12 cellular contexts compared by ENCODE assay signal in the genomic region with DNA sequence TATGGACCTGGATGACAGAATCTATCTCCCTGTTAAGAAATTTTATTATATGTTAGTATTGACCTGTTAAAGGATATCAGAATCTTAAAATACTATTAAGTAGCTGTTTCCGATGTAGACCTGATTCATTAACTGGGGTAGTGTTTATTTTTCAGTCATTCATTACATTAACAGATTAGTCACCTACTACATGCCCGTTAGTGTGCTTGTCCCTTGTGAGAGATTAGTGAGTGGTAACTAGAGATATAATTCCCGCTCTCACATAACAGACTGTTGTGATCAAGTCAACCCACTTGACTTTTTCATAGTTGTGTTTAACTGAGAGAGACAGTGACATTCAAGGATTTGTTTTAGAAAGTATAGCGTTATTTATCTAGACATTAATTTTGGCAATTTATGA.
"Had no signal": no experiment of that assay in that cellular context is flagged by ENCODE, and none has a peak within 500 bp of the region (broad histone marks: within the 10 kb centered on the region; RNA-seq: fewer than 3 reads in every experiment).

No MANE protein-coding gene starts in this region.

- H3K27ac ChIP-seq: ascending aorta, gastrocnemius medialis, heart right ventricle, stomach, thoracic aorta had no signal

- H3K36me3 ChIP-seq: ascending aorta, gastrocnemius medialis, heart right ventricle, stomach, thoracic aorta had no signal

- DNase-seq: activated CD4-positive, alpha-beta T cell treated with anti-CD3 and anti-CD28 coated beads for 4 hours; activated naive CD4-positive, alpha-beta T cell treated with Interleukin-2 at 50 U/mL for 16 hours; activated naive CD8-positive, alpha-beta T cell treated with anti-CD3 and anti-CD28 coated beads, Interleukin-2, amount 50 U/mL, for 24 hours; gastrocnemius medialis; heart right ventricle; left ventricle myocardium superior; stimulated activated CD4-positive, alpha-beta T cell treated with anti-CD3 and anti-CD28 coated beads, Interleukin-4, amount 100 ng/mL, for 24 hours; stomach had no signal

- H3K9me3 Mint-ChIP-seq: activated naive CD8-positive, alpha-beta T cell treated with anti-CD3 and anti-CD28 coated beads, Interleukin-2, amount 50 U/mL, for 24 hours; T-helper 2 cell treated with Interferon-gamma antibody and Interleukin-4, amounts not matched to agents 5 μg/mL and 100 μg/mL, for 36 hours had no signal

- H3K27me3 Mint-ChIP-seq: activated naive CD8-positive, alpha-beta T cell treated with anti-CD3 and anti-CD28 coated beads, Interleukin-2, amount 50 U/mL, for 24 hours had no signal

- ATAC-seq: activated naive CD8-positive, alpha-beta T cell treated with anti-CD3 and anti-CD28 coated beads, Interleukin-2, amount 50 U/mL, for 24 hours; gastrocnemius medialis; heart right ventricle; left ventricle myocardium superior had no signal

- H3K27me3 ChIP-seq: ascending aorta, gastrocnemius medialis, heart right ventricle, stomach had no signal

- H3K4me3 Mint-ChIP-seq: activated naive CD8-positive, alpha-beta T cell treated with anti-CD3 and anti-CD28 coated beads, Interleukin-2, amount 50 U/mL, for 24 hours; T-helper 2 cell treated with Interferon-gamma antibody and Interleukin-4, amounts not matched to agents 5 μg/mL and 100 μg/mL, for 36 hours had no signal

- H3K27ac Mint-ChIP-seq: activated naive CD8-positive, alpha-beta T cell treated with anti-CD3 and anti-CD28 coated beads, Interleukin-2, amount 50 U/mL, for 24 hours; T-helper 2 cell treated with Interferon-gamma antibody and Interleukin-4, amounts not matched to agents 5 μg/mL and 100 μg/mL, for 36 hours had no signal

- H3K9me3 ChIP-seq: ascending aorta, gastrocnemius medialis, heart right ventricle, stomach, thoracic aorta had no signal

- H3K4me3 ChIP-seq: ascending aorta, gastrocnemius medialis, heart right ventricle, stomach, thoracic aorta had no signal

- FAIRE-seq: islet of Langerhans had no signal
